28 cellular contexts compared by ENCODE assay signal in genomic region chr4:3188118-3188517, GRCh38.
"Had no signal": no experiment of that assay in that cellular context is flagged by ENCODE, and none has a peak within 500 bp of the region (broad histone marks: within the 10 kb centered on the region; RNA-seq: fewer than 3 reads in every experiment).

No MANE protein-coding gene starts in this region.

- ATAC-seq: activated naive CD8-positive, alpha-beta T cell treated with anti-CD3 and anti-CD28 coated beads, Interleukin-2, amount 50 U/mL, for 24 hours; activated T-cell treated with anti-CD3 and anti-CD28 coated beads, Interleukin-2, amount 50 U/mL, for 4 hours; Panc1 had no signal

- H3K27ac Mint-ChIP-seq: activated B cell treated with CpG ODN at 0.5 μM for 24 hours; activated CD4-positive, alpha-beta memory T cell treated with anti-CD3 and anti-CD28 coated beads for 36 hours; activated naive CD4-positive, alpha-beta T cell treated with anti-CD3 and anti-CD28 coated beads, Interleukin-2, amount 10 ng/mL, durations not matched to agents 7 days and 5 days; activated naive CD8-positive, alpha-beta T cell; activated naive CD8-positive, alpha-beta T cell treated with anti-CD3 and anti-CD28 coated beads, Interleukin-2, amount 50 U/mL, for 24 hours; activated T-helper 1 cell treated with anti-CD3 and anti-CD28 coated beads, Interleukin-12 subunit alpha, Interleukin-12 subunit beta, Interleukin-2, Interleukin-4 antibody, amounts not matched to agents 30 ng/mL and 10 ng/mL and 1 ng/mL, durations not matched to agents 14 hours and 24 hours and 36 hours; T-helper 1 cell treated with Interleukin-12 subunit alpha and Interleukin-12 subunit beta and Interleukin-4 antibody, amounts not matched to agents 30 μg/mL and 1 μg/mL, for 36 hours; T-helper 2 cell treated with Interferon-gamma antibody and Interleukin-4, amounts not matched to agents 5 μg/mL and 100 μg/mL, for 36 hours had no signal

- H3K27me3 Mint-ChIP-seq: activated B cell treated with CpG ODN at 0.5 μM for 24 hours; activated CD4-positive, alpha-beta memory T cell treated with anti-CD3 and anti-CD28 coated beads for 36 hours; activated naive CD4-positive, alpha-beta T cell treated with anti-CD3 and anti-CD28 coated beads, Interleukin-2, amount 10 ng/mL, durations not matched to agents 7 days and 5 days; activated naive CD8-positive, alpha-beta T cell; activated naive CD8-positive, alpha-beta T cell treated with anti-CD3 and anti-CD28 coated beads, Interleukin-2, amount 50 U/mL, for 24 hours; brain had no signal

- H3K4me1 Mint-ChIP-seq: activated B cell treated with CpG ODN at 0.5 μM for 24 hours had no signal

- H3K4me3 Mint-ChIP-seq: activated B cell treated with CpG ODN at 0.5 μM for 24 hours; activated CD4-positive, alpha-beta memory T cell treated with anti-CD3 and anti-CD28 coated beads for 36 hours; activated naive CD4-positive, alpha-beta T cell treated with anti-CD3 and anti-CD28 coated beads, Interleukin-2, amount 10 ng/mL, durations not matched to agents 7 days and 5 days; activated naive CD8-positive, alpha-beta T cell; activated naive CD8-positive, alpha-beta T cell treated with anti-CD3 and anti-CD28 coated beads, Interleukin-2, amount 50 U/mL, for 24 hours; activated T-cell treated with anti-CD3 and anti-CD28 coated beads, Interleukin-2, amount 50 U/mL, for 4 hours; activated T-helper 1 cell treated with anti-CD3 and anti-CD28 coated beads, Interleukin-12 subunit alpha, Interleukin-12 subunit beta, Interleukin-2, Interleukin-4 antibody, amounts not matched to agents 30 ng/mL and 10 ng/mL and 1 ng/mL, durations not matched to agents 14 hours and 24 hours and 36 hours; brain; T-helper 1 cell treated with Interleukin-12 subunit alpha and Interleukin-12 subunit beta and Interleukin-4 antibody, amounts not matched to agents 30 μg/mL and 1 μg/mL, for 36 hours; T-helper 2 cell treated with Interferon-gamma antibody and Interleukin-4, amounts not matched to agents 5 μg/mL and 100 μg/mL, for 36 hours had no signal

- DNase-seq: activated B cell treated with CpG ODN at 0.5 μM for 24 hours; activated CD4-positive, alpha-beta memory T cell treated with anti-CD3 and anti-CD28 coated beads for 36 hours; activated CD4-positive, alpha-beta T cell treated with anti-CD3 and anti-CD28 coated beads for 4 hours; activated CD4-positive, alpha-beta T cell treated with anti-CD3 and anti-CD28 coated beads, Interleukin-2, amount 50 U/mL, for 1 hour; activated CD4-positive, CD25-positive, alpha-beta regulatory T cell treated with anti-CD3 and anti-CD28 coated beads, Interleukin-2, amount 50 U/mL, for 72 hours; activated effector memory CD4-positive, alpha-beta T cell treated with Interleukin-2 at 50 U/mL for 16 hours; activated naive CD4-positive, alpha-beta T cell treated with anti-CD3 and anti-CD28 coated beads, Interleukin-2, amount 10 ng/mL, durations not matched to agents 7 days and 5 days; activated naive CD8-positive, alpha-beta T cell treated with anti-CD3 and anti-CD28 coated beads, Interleukin-2, amount 50 U/mL, for 24 hours; activated T-cell treated with anti-CD3 and anti-CD28 coated beads for 4 hours; activated T-cell treated with anti-CD3 and anti-CD28 coated beads, Interleukin-2, amount 50 U/mL, for 4 hours; anterior cingulate cortex; caudate nucleus; Kasumi-1; KG1; NCI-H1105; NCI-H1417 treated with DMSO at 0.1 percent for 48 hours; NCI-H187 treated with DMSO at 0.1 percent for 48 hours; NCI-H2081; NCI-H226; NCI-H524 treated with DMSO at 0.1 percent for 48 hours; SHP77; SJCRH30 had no signal

- H3K9me3 Mint-ChIP-seq: activated B cell treated with CpG ODN at 0.5 μM for 24 hours; activated CD4-positive, alpha-beta memory T cell treated with anti-CD3 and anti-CD28 coated beads for 36 hours; activated naive CD4-positive, alpha-beta T cell treated with anti-CD3 and anti-CD28 coated beads, Interleukin-2, amount 10 ng/mL, durations not matched to agents 7 days and 5 days; activated naive CD8-positive, alpha-beta T cell treated with anti-CD3 and anti-CD28 coated beads, Interleukin-2, amount 50 U/mL, for 24 hours; activated T-cell treated with anti-CD3 and anti-CD28 coated beads, Interleukin-2, amount 50 U/mL, for 4 hours; activated T-helper 1 cell treated with anti-CD3 and anti-CD28 coated beads, Interleukin-12 subunit alpha, Interleukin-12 subunit beta, Interleukin-2, Interleukin-4 antibody, amounts not matched to agents 30 ng/mL and 10 ng/mL and 1 ng/mL, durations not matched to agents 14 hours and 24 hours and 36 hours; brain; T-helper 1 cell treated with Interleukin-12 subunit alpha and Interleukin-12 subunit beta and Interleukin-4 antibody, amounts not matched to agents 30 μg/mL and 1 μg/mL, for 36 hours; T-helper 2 cell treated with Interferon-gamma antibody and Interleukin-4, amounts not matched to agents 5 μg/mL and 100 μg/mL, for 36 hours had no signal
